Comparison of ENCODE assay signal across 1 cellular context in the genomic region with DNA sequence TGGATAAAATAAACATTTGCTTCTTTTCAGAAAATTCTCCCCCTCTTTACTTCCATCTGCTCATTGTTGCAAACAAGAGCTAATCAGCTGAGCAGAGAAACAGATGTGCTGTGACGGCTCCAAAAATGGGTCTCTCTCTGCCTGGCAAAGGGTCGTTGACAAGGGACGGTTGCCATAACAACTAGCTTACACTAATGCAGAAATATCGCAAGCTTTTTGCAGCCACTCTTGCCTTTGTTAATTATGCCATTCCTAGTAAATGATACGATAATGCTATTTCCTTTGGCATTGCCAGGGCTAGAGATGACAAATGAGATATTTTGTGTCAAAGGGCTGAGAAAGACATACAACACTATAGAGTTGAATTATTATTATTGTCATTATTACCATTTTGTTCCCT.
TF ChIP-seq lines count a peak whose summit lies in the region.

No MANE protein-coding gene starts in this region.

TF ChIP-seq in SK-N-SH, 30 proteins besides CTCF, POLR2A, EP300 and RAD21 (continued from another document):
- TF ChIP-seq, protein P1, sequence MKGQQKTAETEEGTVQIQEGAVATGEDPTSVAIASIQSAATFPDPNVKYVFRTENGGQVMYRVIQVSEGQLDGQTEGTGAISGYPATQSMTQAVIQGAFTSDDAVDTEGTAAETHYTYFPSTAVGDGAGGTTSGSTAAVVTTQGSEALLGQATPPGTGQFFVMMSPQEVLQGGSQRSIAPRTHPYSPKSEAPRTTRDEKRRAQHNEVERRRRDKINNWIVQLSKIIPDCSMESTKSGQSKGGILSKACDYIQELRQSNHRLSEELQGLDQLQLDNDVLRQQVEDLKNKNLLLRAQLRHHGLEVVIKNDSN (IDR thresholded peaks at IDR 0.05; ENCODE audit: borderline replicate concordance, low read depth): no peak
- TF ChIP-seq SIN3A (IDR thresholded peaks at IDR 0.05; ENCODE audit: borderline replicate concordance, low read depth, low read length): no peak
- TF ChIP-seq, protein P2, sequence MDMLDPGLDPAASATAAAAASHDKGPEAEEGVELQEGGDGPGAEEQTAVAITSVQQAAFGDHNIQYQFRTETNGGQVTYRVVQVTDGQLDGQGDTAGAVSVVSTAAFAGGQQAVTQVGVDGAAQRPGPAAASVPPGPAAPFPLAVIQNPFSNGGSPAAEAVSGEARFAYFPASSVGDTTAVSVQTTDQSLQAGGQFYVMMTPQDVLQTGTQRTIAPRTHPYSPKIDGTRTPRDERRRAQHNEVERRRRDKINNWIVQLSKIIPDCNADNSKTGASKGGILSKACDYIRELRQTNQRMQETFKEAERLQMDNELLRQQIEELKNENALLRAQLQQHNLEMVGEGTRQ (IDR thresholded peaks at IDR 0.05; ENCODE audit: borderline replicate concordance, low read depth, low read length): no peak
